In the genomic region with DNA sequence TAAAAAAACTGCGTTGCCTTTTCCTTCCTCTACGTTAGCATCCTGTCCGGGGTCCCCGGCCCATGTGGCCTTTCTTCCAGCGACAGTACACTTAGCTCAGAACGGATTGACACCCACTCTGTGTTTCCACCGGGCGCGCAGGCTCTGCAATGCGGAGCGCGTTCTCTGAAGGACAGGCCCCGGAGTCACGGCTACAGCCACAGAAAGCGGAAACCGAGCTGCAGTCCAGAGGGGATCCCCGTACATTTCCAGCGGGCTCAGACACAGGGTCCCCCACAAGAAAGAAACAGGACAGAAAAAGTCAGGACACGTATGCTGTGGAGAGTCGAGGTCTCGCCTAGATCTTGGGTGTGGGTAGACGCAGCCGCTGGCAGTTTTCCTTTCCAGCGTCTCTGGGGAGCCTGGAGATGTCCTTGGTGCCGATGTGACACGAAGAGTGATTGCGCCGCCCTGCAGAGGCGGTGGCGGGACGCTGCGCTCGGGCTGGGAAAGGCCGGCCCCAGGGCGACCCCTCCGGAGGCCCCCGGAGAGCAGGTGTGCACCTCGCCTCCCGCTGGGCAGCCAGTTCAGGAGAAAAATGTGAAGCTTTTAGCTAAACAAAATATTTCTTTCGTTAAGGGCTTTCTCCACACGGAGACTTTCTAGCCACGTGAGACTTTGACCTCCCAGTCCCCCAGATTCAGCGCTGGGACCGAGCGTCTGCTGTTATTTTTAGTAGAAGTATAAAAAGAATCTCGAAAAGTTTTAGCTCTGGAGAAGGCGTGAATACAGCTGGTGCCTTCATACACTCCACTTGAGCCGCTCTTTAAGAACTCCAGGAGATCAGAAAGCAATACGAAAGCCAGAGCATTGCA, we compare ENCODE assay signal across 8 cellular contexts. TPM values are rescaled to one million over a fixed set of nuclear protein-coding genes. Genes with fewer than 3 reads are reported as not detected.
A peak's percentile ranks its signal among the peaks of the same experiment; 100 is the strongest.
DNase-seq lines count a peak whose midpoint lies in the region; ATAC-seq, FAIRE-seq and TF ChIP-seq lines count a peak whose summit lies in the region.

No MANE protein-coding gene starts in this region.

- no peaks in the 10 kb centered on the region for H3K9me3 Mint-ChIP-seq in stimulated activated memory B cell treated with anti-CD40 and anti-IgM and Interleukin-4, amounts not matched to agents 10 μg/mL and 1 μg/mL and 100 μg/mL, for 72 hours

- CTCF ChIA-PET in HepG2 (lab: Yijun Ruan, JAX; ENCODE audit: low intra/inter-chr PET ratio, low total read pairs), result no interaction called here

- WGBS in HepG2 (ENCODE audit: low lambda C conversion rate), result 13% methylated on average over 49 of the region's 49 CpGs

- peaks cover 53% of the 10 kb centered on the region for H3K4me1 Mint-ChIP-seq in stimulated activated memory B cell treated with anti-CD40 and anti-IgM and Interleukin-4, amounts not matched to agents 10 μg/mL and 1 μg/mL and 100 μg/mL, for 72 hours

- H2AFZ ChIP-seq in HepG2 (ENCODE audit: low read length), result no peak overlapping the region

- H3K9me3 ChIP-seq in Peyer's patch (no peaks in the 10 kb centered on the region), HepG2 (ENCODE audit: low read length) (no peaks in the 10 kb centered on the region)

- H3K4me1 ChIP-seq in Peyer's patch, result peaks cover 0 to 19% (median 6%) of the 10 kb centered on the region in 4 donors
- H3K4me1 ChIP-seq in HepG2 (ENCODE audit: insufficient read depth, low read length), result peaks cover 20% of the 10 kb centered on the region

- H3K36me3 ChIP-seq in Peyer's patch (no peaks in the 10 kb centered on the region), HepG2 (replicated peaks in 1 of 2; ENCODE audit: control insufficient read depth in 1 of 2, insufficient read depth in 2 of 2, low read length in 2 of 2) (no peaks in the 10 kb centered on the region)

- H3K36me3 Mint-ChIP-seq in stimulated activated memory B cell treated with anti-CD40 and anti-IgM and Interleukin-4, amounts not matched to agents 10 μg/mL and 1 μg/mL and 100 μg/mL, for 72 hours, result no peaks in the 10 kb centered on the region

- no peaks in the 10 kb centered on the region for H3K79me2 ChIP-seq in HepG2 (ENCODE audit: insufficient read depth, low read length)

- ATAC-seq in GM21423 (IDR thresholded peaks at IDR 0.05; ENCODE audit: unreplicated experiment) (peak; percentile 48), HepG2 (peak; percentile 79), GM18870 (IDR thresholded peaks at IDR 0.05; ENCODE audit: unreplicated experiment) (no peak)
- ATAC-seq in stimulated activated memory B cell treated with anti-CD40 and anti-IgM and Interleukin-4, amounts not matched to agents 10 μg/mL and 1 μg/mL and 100 μg/mL, for 72 hours, result peak; percentile 55

- H3K27ac Mint-ChIP-seq in stimulated activated memory B cell treated with anti-CD40 and anti-IgM and Interleukin-4, amounts not matched to agents 10 μg/mL and 1 μg/mL and 100 μg/mL, for 72 hours, result peak overlapping the region; percentile 73

- H3K9ac ChIP-seq in HepG2 (ENCODE audit: insufficient read depth, low read depth, low read length), result no peak overlapping the region

- POLR2A ChIA-PET in HepG2 (lab: Yijun Ruan, JAX), result no interaction called here

- H3K4me3 ChIP-seq in Peyer's patch, result peak overlapping the region; percentile 45 to 60 (median 55)
- peak overlapping the region in 1 of 2 donors; percentile 21 for H3K4me3 ChIP-seq in cardiac fibroblast (replicated peaks in 1 of 2; ENCODE audit: low read depth in 2 of 2, low read length in 2 of 2)
- H3K4me3 ChIP-seq in HepG2 (replicated peaks in 1 of 3; ENCODE audit: insufficient read depth in 1 of 3, low read depth in 2 of 3, low read length in 3 of 3), result peak overlapping the region in 1 of 3 experiments; percentile 37; a peak in 1 of 6 replicates

- BruUV-seq in HepG2 (replicated peaks; lab: Mats Ljungman, UMichigan), result no TSS peak

- peak overlapping the region; percentile 47 for H3K4me2 ChIP-seq in HepG2 (ENCODE audit: low read depth, low read length)

- DNase-seq in COLO668 (lab: John Stamatoyannopoulos, UW; ENCODE audit: unreplicated experiment) (peak; percentile 51), Peyer's patch (peak; percentile 57 to 71 (median 71)), cardiac fibroblast (ENCODE audit: low read depth in 2 of 2) (peak; percentile 5 to 21), HepG2 (ENCODE audit: low spot score) (no peak), NCI-H1417 treated with DMSO at 0.1 percent for 48 hours (lab: John Stamatoyannopoulos, UW) (no peak)

- no peaks in the 10 kb centered on the region for H3K27me3 Mint-ChIP-seq in stimulated activated memory B cell treated with anti-CD40 and anti-IgM and Interleukin-4, amounts not matched to agents 10 μg/mL and 1 μg/mL and 100 μg/mL, for 72 hours

- peak in 1 of 6 experiments; percentile 8 for TF ChIP-seq CTCF in Peyer's patch (IDR thresholded peaks at IDR 0.05)
- no peak for TF ChIP-seq CTCF in cardiac fibroblast (IDR thresholded peaks at IDR 0.05; ENCODE audit: low read depth, low read length)
- no peak for TF ChIP-seq CTCF in HepG2 (CRISPR knock-in tag; IDR thresholded peaks at IDR 0.05)

- TF ChIP-seq RAD21 in HepG2 (CRISPR knock-in tag; IDR thresholded peaks at IDR 0.05), result no peak

- intact Hi-C loops in HepG2 (cut with micrococcal nuclease; ENCODE audit: unreplicated experiment), result loop anchor here (5.0 kb wide), 1 partner anchor 56 kb away; no protein-coding TSS in a partner anchor

- H3K27ac ChIP-seq in Peyer's patch, result peak overlapping the region; percentile 75 to 93 (median 84)
- H3K27ac ChIP-seq in HepG2 (ENCODE audit: extremely low read length, insufficient read depth, low read length), result no peak overlapping the region

- H3K27me3 ChIP-seq in Peyer's patch (no peaks in the 10 kb centered on the region), HepG2 (ENCODE audit: control insufficient read depth in 1 of 2, insufficient read depth in 2 of 2, low read length in 2 of 2) (peaks cover 0 to 60% of the 10 kb centered on the region in 2 experiments; a peak in 4 of 5 replicates)

- peak overlapping the region; percentile 77 for H3K4me3 Mint-ChIP-seq in stimulated activated memory B cell treated with anti-CD40 and anti-IgM and Interleukin-4, amounts not matched to agents 10 μg/mL and 1 μg/mL and 100 μg/mL, for 72 hours

- TF ChIP-seq EP300 in HepG2 (IDR thresholded peaks at IDR 0.05; ENCODE audit: low read depth in 2 of 2, low read length in 2 of 2), result no peak
- TF ChIP-seq EP300 in HepG2 (CRISPR knock-in tag; IDR thresholded peaks at IDR 0.05; ENCODE audit: borderline replicate concordance), result no peak

- TF ChIP-seq POLR2A in Peyer's patch (IDR thresholded peaks at IDR 0.05), result no peak
- no peak for TF ChIP-seq POLR2A in HepG2 (IDR thresholded peaks at IDR 0.05; ENCODE audit: insufficient read depth in 1 of 2, low read depth in 2 of 2, low read length in 2 of 2)

- in situ Hi-C loops in HepG2 (cut with HindIII; ENCODE audit: extremely low pct_ligation_motif_present, low pct_unique_long_range_greater_than_20kb), result no loop called here

- no peaks in the 10 kb centered on the region for H4K20me1 ChIP-seq in HepG2 (ENCODE audit: insufficient read depth, low read length)

- FAIRE-seq in HepG2 (lab: Jason Lieb, UNC), result no peak

TF ChIP-seq in HepG2, 621 proteins besides CTCF, POLR2A, EP300 and RAD21 (continues in another document):
- TF ChIP-seq SP4 (CRISPR knock-in tag; IDR thresholded peaks at IDR 0.05) (0 out of 2 replicates have a peak, but pooled peaks have one; percentile 47), GABPB1 (CRISPR knock-in tag; IDR thresholded peaks at IDR 0.05) (0 out of 2 replicates have a peak, but pooled peaks have one; percentile 17), PATZ1 (CRISPR knock-in tag; IDR thresholded peaks at IDR 0.05) (0 out of 2 replicates have a peak, but pooled peaks have one; percentile 20), ZBTB7B (CRISPR knock-in tag; IDR thresholded peaks at IDR 0.05) (0 out of 2 replicates have a peak, but pooled peaks have one; percentile 17), ZKSCAN8 (CRISPR knock-in tag; IDR thresholded peaks at IDR 0.05; ENCODE audit: borderline replicate concordance) (no peak)

RNA-seq across cellular contexts. Expression of gene ACKR3, which starts 1.3 kb away (rescaled TPM):
- total RNA-seq in Peyer's patch (10 to 100 TPM in 3 of 4 donors, 1 to 10 TPM in 1; 6.3 to 49.5 (median 22.2) TPM), HepG2 (2016; rRNA removed; fragmentation: Illumina TruSeq; extraction: Trizol) (not detected in 2 replicates)
- not detected in 2 replicates for total RNA-seq in HepG2 (2016; cell fraction: cytosol; rRNA removed; fragmentation: Illumina TruSeq; extraction: Trizol; ENCODE audit: low read depth)
- not detected in 2 replicates for total RNA-seq in HepG2 (2016; cell fraction: insoluble cytoplasmic fraction; rRNA removed; fragmentation: Illumina TruSeq; extraction: Trizol)
- not detected in 2 replicates for total RNA-seq in HepG2 (2016; cell fraction: membrane; rRNA removed; fragmentation: Illumina TruSeq; extraction: Trizol)
- not detected in 2 replicates for total RNA-seq in HepG2 (2016; cell fraction: nucleus; rRNA removed; fragmentation: Illumina TruSeq; extraction: Trizol)
- polyA plus RNA-seq in HepG2 (2011; rRNA removed), result 0.04 TPM in 1 of 2 replicates, not detected in the other
- polyA plus RNA-seq in HepG2 (2011; cell fraction: cytosol; rRNA removed), result 0.03 TPM in 1 of 2 replicates, not detected in the other
- 0.23 TPM in 1 of 2 replicates, not detected in the other for polyA plus RNA-seq in HepG2 (2011; cell fraction: nucleus; rRNA removed)
- not detected in 2 replicates for polyA plus RNA-seq in HepG2 (2012)
- not detected in 2 replicates for polyA plus RNA-seq in HepG2 (2016; cell fraction: cytosol; fragmentation: Illumina TruSeq; extraction: Trizol; ENCODE audit: low read depth)
- polyA plus RNA-seq in HepG2 (2016; cell fraction: insoluble cytoplasmic fraction; fragmentation: Illumina TruSeq; extraction: Trizol; ENCODE audit: low read depth), result not detected in 2 replicates
- not detected in 2 replicates for polyA plus RNA-seq in HepG2 (2016; cell fraction: membrane; fragmentation: Illumina TruSeq; extraction: Trizol; ENCODE audit: low read depth)
- polyA plus RNA-seq in HepG2 (2016; cell fraction: nucleus; fragmentation: Illumina TruSeq; extraction: Trizol; ENCODE audit: insufficient read depth, low read depth), result not detected in 2 replicates
- 9.1 TPM in 1 of 2 replicates, not detected in the other for polyA minus RNA-seq in HepG2 (2011; rRNA and poly(A)+ RNA removed; ENCODE audit: low replicate concordance)
- polyA minus RNA-seq in HepG2 (2011; cell fraction: cytosol; rRNA and poly(A)+ RNA removed), result not detected in 2 replicates
- polyA minus RNA-seq in HepG2 (2011; cell fraction: nucleus; rRNA and poly(A)+ RNA removed), result not detected in 2 replicates

Comparison
In these comparisons a context has a peak if more than half of its experiments do, and no peak if none do; other contexts are left out.
1. DNase-seq: peak in COLO668 (single experiment), Peyer's patch (3 of 3) and cardiac fibroblast (2 of 2); none in HepG2 (single experiment) and NCI-H1417 treated with DMSO at 0.1 percent for 48 hours (single experiment).
2. RNA of gene ACKR3, which starts 1.3 kb away (total RNA-seq): 6.3 to 49.5 TPM in Peyer's patch; not detected in HepG2; every median in the first group is over 4 times any median in the second.